In genomic region chr20:3101737-3102574, GRCh38 we compare ENCODE assay signal across 11 cellular contexts. TPM values are rescaled to one million over a fixed set of nuclear protein-coding genes. Genes with fewer than 3 reads are reported as not detected.
DNase-seq lines count a peak whose midpoint lies in the region; ATAC-seq, FAIRE-seq and TF ChIP-seq lines count a peak whose summit lies in the region.
"Had no signal": no experiment of that assay in that cellular context is flagged by ENCODE, and none has a peak within 500 bp of the region (broad histone marks: within the 10 kb centered on the region; RNA-seq: fewer than 3 reads in every experiment).

No MANE protein-coding gene starts in this region.

- FAIRE-seq in GM19239 (lab: Jason Lieb, UNC), result peak; percentile 64

- no peaks in the 10 kb centered on the region for H3K36me3 Mint-ChIP-seq in brain

- H3K27me3 Mint-ChIP-seq in brain, result no peaks in the 10 kb centered on the region

- no peak for TF ChIP-seq CTCF in brain (conservative IDR thresholded peaks at IDR 0.05)

- H3K4me3 Mint-ChIP-seq in brain, result no peak overlapping the region

- no peak for ATAC-seq in HG02759 (IDR thresholded peaks at IDR 0.05; ENCODE audit: unreplicated experiment)
- ATAC-seq in left lobe of liver, result no peak

- H3K4me1 Mint-ChIP-seq in brain, result peaks cover 14% of the 10 kb centered on the region

- no peaks in the 10 kb centered on the region for H3K9me3 Mint-ChIP-seq in brain

- H3K27ac Mint-ChIP-seq in brain, result peak overlapping the region in 4 of 5 experiments; percentile 18 to 75 (median 44)

- DNase-seq in GM19239 (ENCODE audit: insufficient read length, low spot score), result no peak
- peak; percentile 67 to 74 for DNase-seq in activated CD4-positive, alpha-beta T cell treated with anti-CD3 and anti-CD28 coated beads, Interleukin-2, amount 50 U/mL, for 48 hours
- peak in 2 of 3 donors; percentile 40 to 62 for DNase-seq in stimulated activated CD4-positive, alpha-beta T cell treated with anti-CD3 and anti-CD28 coated beads, TNF-alpha, amount 100 ng/mL, for 48 hours (ENCODE audit: low read depth in 3 of 3)
- no peak for DNase-seq in hepatic stellate cell (ENCODE audit: low spot score)
- no peak for DNase-seq in left lobe of liver (ENCODE audit: low spot score)
- DNase-seq in cerebellar cortex (ENCODE audit: low spot score), result no peak

RNA-seq across cellular contexts. Expression of gene AVP, which starts 17.4 kb away (rescaled TPM):
- polyA plus RNA-seq in brain (ENCODE audit: insufficient read depth, low read depth, low replicate concordance), result 1,079 TPM
- not detected for total RNA-seq in left lobe of liver
- total RNA-seq: fibroblast of lung, lung, SJSA1 had no signal
- polyA plus RNA-seq: fibroblast of lung, lung had no signal

RNA-seq across cellular contexts. Expression of gene OXT, which starts 30.5 kb away (rescaled TPM):
- polyA plus RNA-seq in brain (ENCODE audit: insufficient read depth, low read depth, low replicate concordance), result not detected
- 8.4 TPM for total RNA-seq in left lobe of liver
- total RNA-seq: fibroblast of lung, lung, SJSA1 had no signal
- polyA plus RNA-seq: fibroblast of lung, lung had no signal

RNA-seq across cellular contexts. Expression of gene MRPS26, which starts 56.1 kb away (rescaled TPM):
- polyA plus RNA-seq in brain (ENCODE audit: insufficient read depth, low read depth, low replicate concordance), result 107 TPM
- 48.3 TPM for total RNA-seq in left lobe of liver

RNA-seq across cellular contexts. Expression of gene FASTKD5, which starts 57.7 kb away (rescaled TPM):
- polyA plus RNA-seq in brain (ENCODE audit: insufficient read depth, low read depth, low replicate concordance), result 7.5 TPM
- total RNA-seq in left lobe of liver, result 9.3 TPM

RNA-seq across cellular contexts. Expression of gene UBOX5, which starts 57.7 kb away (rescaled TPM):
- polyA plus RNA-seq in brain (ENCODE audit: insufficient read depth, low read depth, low replicate concordance), result 10.9 TPM
- total RNA-seq in left lobe of liver, result 2.7 TPM

Comparison
In these comparisons a context has a peak if more than half of its experiments do, and no peak if none do; other contexts are left out.
1. DNase-seq: peak in activated CD4-positive, alpha-beta T cell treated with anti-CD3 and anti-CD28 coated beads, Interleukin-2, amount 50 U/mL, for 48 hours (2 of 2) and stimulated activated CD4-positive, alpha-beta T cell treated with anti-CD3 and anti-CD28 coated beads, TNF-alpha, amount 100 ng/mL, for 48 hours (2 of 3); none in GM19239 (single experiment), hepatic stellate cell (single experiment), left lobe of liver (single experiment) and cerebellar cortex (single experiment).